1 cellular context compared by ENCODE assay signal in genomic region chr10:80598084-80598798, GRCh38.
TF ChIP-seq lines count a peak whose summit lies in the region.

No MANE protein-coding gene starts in this region.

TF ChIP-seq in SK-N-SH treated with all-trans-retinoic acid at 6 μM for 48 hours, 23 proteins besides CTCF, POLR2A, EP300 and RAD21 (continued from another document):
- TF ChIP-seq, protein P1, sequence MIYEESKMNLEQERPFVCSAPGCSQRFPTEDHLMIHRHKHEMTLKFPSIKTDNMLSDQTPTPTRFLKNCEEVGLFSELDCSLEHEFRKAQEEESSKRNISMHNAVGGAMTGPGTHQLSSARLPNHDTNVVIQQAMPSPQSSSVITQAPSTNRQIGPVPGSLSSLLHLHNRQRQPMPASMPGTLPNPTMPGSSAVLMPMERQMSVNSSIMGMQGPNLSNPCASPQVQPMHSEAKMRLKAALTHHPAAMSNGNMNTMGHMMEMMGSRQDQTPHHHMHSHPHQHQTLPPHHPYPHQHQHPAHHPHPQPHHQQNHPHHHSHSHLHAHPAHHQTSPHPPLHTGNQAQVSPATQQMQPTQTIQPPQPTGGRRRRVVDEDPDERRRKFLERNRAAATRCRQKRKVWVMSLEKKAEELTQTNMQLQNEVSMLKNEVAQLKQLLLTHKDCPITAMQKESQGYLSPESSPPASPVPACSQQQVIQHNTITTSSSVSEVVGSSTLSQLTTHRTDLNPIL (CRISPR knock-in tag; IDR thresholded peaks at IDR 0.05; ENCODE audit: low read depth): no peak
- no peak for TF ChIP-seq ZFP3 (CRISPR knock-in tag; IDR thresholded peaks at IDR 0.05)
- TF ChIP-seq ZNF8 (CRISPR knock-in tag; IDR thresholded peaks at IDR 0.05): no peak
TF ChIP-seq in SK-N-SH treated with all-trans-retinoic acid at 6 μM for 48 hours: peak in this region for 2.
